In the genomic region with DNA sequence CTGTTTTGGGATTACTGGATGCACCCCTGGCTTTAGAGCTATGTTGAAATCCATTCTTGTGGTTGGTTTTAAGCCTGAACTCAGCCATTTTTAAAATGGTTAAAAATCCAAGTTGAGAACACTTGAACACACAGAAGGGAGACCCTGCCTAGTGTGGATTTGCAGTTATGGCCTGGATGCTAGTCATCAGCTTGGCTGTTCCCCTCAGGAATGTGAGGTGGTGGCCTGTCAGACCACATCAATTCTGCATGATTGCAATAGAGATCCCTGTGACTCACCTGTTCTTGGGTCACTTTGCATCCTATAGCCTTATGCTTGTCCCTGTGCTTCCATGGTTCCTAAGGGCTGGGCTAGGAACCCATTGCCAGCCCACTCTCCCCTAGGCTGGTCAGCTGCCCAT, we compare ENCODE assay signal across 26 cellular contexts.
DNase-seq lines count a peak whose midpoint lies in the region; TF ChIP-seq lines count a peak whose summit lies in the region.
"Had no signal": no experiment of that assay in that cellular context is flagged by ENCODE, and none has a peak within 500 bp of the region (broad histone marks: within the 10 kb centered on the region; RNA-seq: fewer than 3 reads in every experiment).

No MANE protein-coding gene starts in this region.

- H3K27ac ChIP-seq in mammary epithelial cell (ENCODE audit: insufficient read depth, low read depth, low read length) (no peak overlapping the region), adrenal gland (no peak overlapping the region)
- H3K27ac ChIP-seq: gastroesophageal sphincter, left lung, sigmoid colon, thoracic aorta had no signal

- H3K27me3 ChIP-seq in mammary epithelial cell (ENCODE audit: insufficient read depth, low read length) = no peaks in the 10 kb centered on the region
- no peaks in the 10 kb centered on the region for H3K27me3 ChIP-seq in adrenal gland
- H3K27me3 ChIP-seq: gastroesophageal sphincter, left lung, sigmoid colon had no signal

- no peaks in the 10 kb centered on the region for H3K9me3 ChIP-seq in mammary epithelial cell (replicated peaks; ENCODE audit: insufficient read depth, low read length)
- H3K9me3 ChIP-seq in adrenal gland (replicated peaks in 1 of 3) = no peaks in the 10 kb centered on the region
- H3K9me3 ChIP-seq: gastroesophageal sphincter, left lung, sigmoid colon, thoracic aorta had no signal

- H3K9ac ChIP-seq in mammary epithelial cell (ENCODE audit: insufficient read depth, low read length) = no peak overlapping the region

- no peaks in the 10 kb centered on the region for H4K20me1 ChIP-seq in mammary epithelial cell (ENCODE audit: insufficient read depth, low read length)

- DNase-seq in ELR (ENCODE audit: low read depth) (peak; percentile 75), LoVo (ENCODE audit: low spot score) (peak; percentile 35), mammary epithelial cell (peak; percentile 54), myocyte (ENCODE audit: low read depth) (peak; percentile 31), NCI-H510A treated with DMSO at 0.1 percent for 48 hours (lab: John Stamatoyannopoulos, UW) (no peak), adrenal gland (no peak)
- no peak for DNase-seq in activated T-cell treated with anti-CD3 and anti-CD28 coated beads, Interleukin-2, amount 50 U/mL, for 48 hours
- DNase-seq: activated CD4-positive, alpha-beta T cell treated with anti-CD3 and anti-CD28 coated beads, Interleukin-2, amount 10 ng/mL, durations not matched to agents 7 days and 5 days; activated CD8-positive, alpha-beta memory T cell treated with anti-CD3 and anti-CD28 coated beads, Interleukin-2, amount 50 U/mL, for 48 hours; activated effector memory CD4-positive, alpha-beta T cell treated with anti-CD3 and anti-CD28 coated beads, Interleukin-2, amount 50 U/mL, for 16 hours; CD4-positive, alpha-beta T cell; central memory CD4-positive, alpha-beta T cell; DMS53; Karpas-422; left lung; midbrain; NCI-H1092 treated with DMSO at 0.1 percent for 48 hours; NCI-H524 treated with DMSO at 0.1 percent for 48 hours; nephron progenitor cell; Right ventricle myocardium superior; sigmoid colon; stimulated activated naive B cell treated with anti-CD40 and anti-IgM and Interleukin-4, amounts not matched to agents 10 μg/mL and 1 μg/mL and 100 μg/mL, for 72 hours; T-cell had no signal

- no peak for TF ChIP-seq POLR2A in adrenal gland (IDR thresholded peaks at IDR 0.05)

- intact Hi-C loops in mammary epithelial cell (cut with micrococcal nuclease) (no loop called here), adrenal gland (cut with DNase I) (no loop called here)

- H3K79me2 ChIP-seq in mammary epithelial cell (ENCODE audit: insufficient read depth, low read length) = no peaks in the 10 kb centered on the region

- H3K4me2 ChIP-seq in mammary epithelial cell (ENCODE audit: insufficient read depth, low read depth, low read length) = no peak overlapping the region
- H3K4me2 ChIP-seq: GM23338 had no signal

- dilution Hi-C loops in mammary epithelial cell (cut with HindIII; ENCODE audit: low sequenced_read_pairs) = no loop called here

- no peak overlapping the region for H2AFZ ChIP-seq in mammary epithelial cell (ENCODE audit: low read depth, low read length)
- H2AFZ ChIP-seq: GM23338 had no signal

- H3K4me1 ChIP-seq in mammary epithelial cell (ENCODE audit: insufficient read depth, low read length) (peaks cover 13% of the 10 kb centered on the region), adrenal gland (replicated peaks in 1 of 2) (no peaks in the 10 kb centered on the region)
- H3K4me1 ChIP-seq: gastroesophageal sphincter, left lung, sigmoid colon had no signal

- TF ChIP-seq CTCF in mammary epithelial cell (conservative IDR thresholded peaks at IDR 0.05 in 1 of 2, IDR thresholded peaks at IDR 0.05 in 1 of 2; ENCODE audit: extremely low read depth in 1 of 2, insufficient read depth in 1 of 2, low read depth in 1 of 2, low read length in 2 of 2) (no peak), adrenal gland (IDR thresholded peaks at IDR 0.05) (no peak)

- H3K4me3 ChIP-seq in mammary epithelial cell (replicated peaks in 1 of 3; ENCODE audit: insufficient read depth in 1 of 3, low read depth in 2 of 3, low read length in 3 of 3) = no peak overlapping the region
- no peak overlapping the region for H3K4me3 ChIP-seq in adrenal gland
- H3K4me3 ChIP-seq: gastroesophageal sphincter, GM23338, left lung, sigmoid colon, thoracic aorta had no signal

- no peaks in the 10 kb centered on the region for H3K36me3 ChIP-seq in mammary epithelial cell (ENCODE audit: insufficient read depth, low read length)
- no peaks in the 10 kb centered on the region for H3K36me3 ChIP-seq in adrenal gland (replicated peaks in 1 of 2)
- H3K36me3 ChIP-seq: gastroesophageal sphincter, left lung, sigmoid colon, thoracic aorta had no signal

- in situ Hi-C loops in mammary epithelial cell (cut with MboI; ENCODE audit: low sequenced_read_pairs in 2 of 2) = no loop called here

- BruUV-seq in mammary epithelial cell (replicated peaks; lab: Mats Ljungman, UMichigan) = no TSS peak

- CTCF ChIA-PET in mammary epithelial cell (lab: Charles Lee; ENCODE audit: low non-redundant PET) = interaction anchor here (0.7 kb wide), 1 partner anchor 48 kb away, joined by 5 read pairs; no protein-coding TSS in a partner anchor

Comparison
In these comparisons a context has a peak if more than half of its experiments do, and no peak if none do; other contexts are left out.
1. DNase-seq: peak in ELR (single experiment), LoVo (single experiment), mammary epithelial cell (single experiment) and myocyte (single experiment); none in NCI-H510A treated with DMSO at 0.1 percent for 48 hours (single experiment), adrenal gland (0 of 7) and activated T-cell treated with anti-CD3 and anti-CD28 coated beads, Interleukin-2, amount 50 U/mL, for 48 hours (0 of 2).